In the genomic region with DNA sequence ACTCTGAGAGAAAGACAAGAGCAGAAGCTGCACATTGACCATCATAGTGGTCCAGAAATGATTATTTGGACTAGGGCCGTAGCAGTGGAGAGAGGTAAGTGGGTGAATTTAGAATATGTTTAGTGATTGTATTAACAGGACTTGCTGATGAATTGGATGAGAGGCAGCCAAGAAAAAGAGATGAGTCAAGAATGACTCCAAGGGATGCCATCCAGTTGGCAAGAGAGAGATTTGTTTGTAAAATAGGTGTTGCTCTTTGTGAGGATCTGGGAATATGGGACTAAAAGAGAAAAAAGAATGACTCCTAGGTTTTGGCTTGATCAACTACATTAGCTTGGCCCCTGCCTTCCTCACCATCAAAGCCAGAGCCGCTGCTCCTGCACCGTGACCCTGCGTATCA, we compare ENCODE assay signal across 15 cellular contexts. TPM values are rescaled to one million over a fixed set of nuclear protein-coding genes. Genes with fewer than 3 reads are reported as not detected.
A peak's percentile ranks its signal among the peaks of the same experiment; 100 is the strongest.
DNase-seq lines count a peak whose midpoint lies in the region; ATAC-seq, FAIRE-seq and TF ChIP-seq lines count a peak whose summit lies in the region.
"Had no signal": no experiment of that assay in that cellular context is flagged by ENCODE, and none has a peak within 500 bp of the region (broad histone marks: within the 10 kb centered on the region; RNA-seq: fewer than 3 reads in every experiment).

No MANE protein-coding gene starts in this region.

- H3K27ac ChIP-seq in A549 (no peak overlapping the region), GM23248 (no peak overlapping the region)
- H3K27ac ChIP-seq: colonic mucosa, HL-60, upper lobe of left lung had no signal

- no peaks in the 10 kb centered on the region for H4K20me1 ChIP-seq in GM23248 (ENCODE audit: insufficient read depth)

- H3K79me2 ChIP-seq in GM23248 (ENCODE audit: insufficient read depth): no peaks in the 10 kb centered on the region

- no peak overlapping the region for H3K4me3 ChIP-seq in A549
- no peak overlapping the region for H3K4me3 ChIP-seq in GM23248
- no peak overlapping the region for H3K4me3 ChIP-seq in fibroblast of pulmonary artery (replicated peaks; ENCODE audit: low read depth, low read length)
- H3K4me3 ChIP-seq: colonic mucosa, esophagus muscularis mucosa, upper lobe of left lung had no signal

- no peak overlapping the region for H3K9ac ChIP-seq in GM23248

- H3K4me2 ChIP-seq in A549 (0 out of 3 replicates have a peak overlapping the region, but pooled peaks have one; percentile 10), GM23248 (ENCODE audit: unreplicated experiment) (peak overlapping the region; percentile 46)

- TF ChIP-seq POLR2A in A549 (IDR thresholded peaks at IDR 0.05; ENCODE audit: low read length): no peak

- no peak for ATAC-seq in A549
- peak; percentile 64 for ATAC-seq in SK-N-SH treated with all-trans-retinoic acid at 6 μM for 48 hours
- no peak for ATAC-seq in HG03280 (IDR thresholded peaks at IDR 0.05; ENCODE audit: unreplicated experiment)
- ATAC-seq: activated naive CD4-positive, alpha-beta T cell treated with anti-CD3 and anti-CD28 coated beads, Interleukin-2, amount 50 U/mL, for 72 hours had no signal

- no peak for DNase-seq in A549 (ENCODE audit: low read depth in 1 of 2, low spot score in 1 of 2)
- peak; percentile 89 for DNase-seq in GM23248
- peak; percentile 43 for DNase-seq in fibroblast of pulmonary artery (ENCODE audit: low read depth)
- no peak for DNase-seq in NCI-H2081 treated with DMSO at 0.1 percent for 48 hours (lab: John Stamatoyannopoulos, UW)
- no peak for DNase-seq in superior temporal gyrus (ENCODE audit: extremely low spot score)
- DNase-seq in retina: no peak
- DNase-seq: activated B cell treated with CpG ODN at 0.5 μM for 24 hours, colonic mucosa, occipital lobe, upper lobe of left lung had no signal

- H3K9me3 ChIP-seq in A549 (no peaks in the 10 kb centered on the region), GM23248 (ENCODE audit: low read depth) (no peaks in the 10 kb centered on the region)
- H3K9me3 ChIP-seq: colonic mucosa, esophagus muscularis mucosa, upper lobe of left lung had no signal

- H3K9me2 ChIP-seq in GM23248 (ENCODE audit: insufficient read depth): no peaks in the 10 kb centered on the region

- WGBS in A549 (ENCODE audit: missing lambda C conversion rate): 84% methylated on average over 4 of the region's 4 CpGs
- WGBS in GM23248 (ENCODE audit: low coverage in 1 of 2, low lambda C conversion rate in 2 of 2, missing lambda C conversion rate in 2 of 2), 2 experiments: 73 to 76% methylated on average over 4 of the region's 4 CpGs

- peaks cover 24% of the 10 kb centered on the region for H3F3A ChIP-seq in GM23248 (ENCODE audit: insufficient read depth)

- no peak for TF ChIP-seq RAD21 in A549 (conservative IDR thresholded peaks at IDR 0.05 in 1 of 2, IDR thresholded peaks at IDR 0.05 in 1 of 2)

- no peak overlapping the region for H2AFZ ChIP-seq in GM23248

- in situ Hi-C loops in GM23248 (cut with MboI): no loop called here

- H3K27me3 ChIP-seq in GM23248 (replicated peaks; ENCODE audit: insufficient read depth): no peaks in the 10 kb centered on the region
- H3K27me3 ChIP-seq: colonic mucosa, esophagus muscularis mucosa, upper lobe of left lung had no signal

- POLR2A ChIA-PET in A549 (lab: Yijun Ruan, JAX): no interaction called here

- no peak for TF ChIP-seq CTCF in A549 (IDR thresholded peaks at IDR 0.05)
- TF ChIP-seq CTCF in fibroblast of pulmonary artery (IDR thresholded peaks at IDR 0.05; ENCODE audit: low read length, missing control alignments): no peak

- FAIRE-seq in A549 (lab: Jason Lieb, UNC): no peak

- H3K4me1 ChIP-seq in A549 (0 out of 3 replicates have a peak, but pooled peaks cover 4% of the 10 kb centered on the region), GM23248 (ENCODE audit: insufficient read depth) (peaks cover 22% of the 10 kb centered on the region)
- H3K4me1 ChIP-seq: upper lobe of left lung had no signal

- CTCF ChIA-PET in A549 (lab: Yijun Ruan, JAX): interaction anchor here (1.0 kb wide), 1 partner anchor 116 kb away, joined by 3 read pairs; no protein-coding TSS in a partner anchor

- TF ChIP-seq EP300 in A549 (IDR thresholded peaks at IDR 0.05): no peak

- H3K36me3 ChIP-seq in GM23248 (ENCODE audit: low read depth): no peaks in the 10 kb centered on the region
- H3K36me3 ChIP-seq: colonic mucosa had no signal

TF ChIP-seq in A549, 52 proteins besides CTCF, POLR2A, EP300 and RAD21 (continues in another document):
- TF ChIP-seq FOSB (CRISPR knock-in tag; IDR thresholded peaks at IDR 0.05): no peak
- no peak for TF ChIP-seq NR3C1 (IDR thresholded peaks at IDR 0.05)
- TF ChIP-seq CEBPB (IDR thresholded peaks at IDR 0.05): no peak
- TF ChIP-seq KDM5A (IDR thresholded peaks at IDR 0.05): no peak
- TF ChIP-seq CHD2 (IDR thresholded peaks at IDR 0.05; ENCODE audit: low read length, partially characterized antibody): no peak
- TF ChIP-seq, protein P1, sequence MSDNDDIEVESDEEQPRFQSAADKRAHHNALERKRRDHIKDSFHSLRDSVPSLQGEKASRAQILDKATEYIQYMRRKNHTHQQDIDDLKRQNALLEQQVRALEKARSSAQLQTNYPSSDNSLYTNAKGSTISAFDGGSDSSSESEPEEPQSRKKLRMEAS (IDR thresholded peaks at IDR 0.05): no peak
- TF ChIP-seq, protein P2, sequence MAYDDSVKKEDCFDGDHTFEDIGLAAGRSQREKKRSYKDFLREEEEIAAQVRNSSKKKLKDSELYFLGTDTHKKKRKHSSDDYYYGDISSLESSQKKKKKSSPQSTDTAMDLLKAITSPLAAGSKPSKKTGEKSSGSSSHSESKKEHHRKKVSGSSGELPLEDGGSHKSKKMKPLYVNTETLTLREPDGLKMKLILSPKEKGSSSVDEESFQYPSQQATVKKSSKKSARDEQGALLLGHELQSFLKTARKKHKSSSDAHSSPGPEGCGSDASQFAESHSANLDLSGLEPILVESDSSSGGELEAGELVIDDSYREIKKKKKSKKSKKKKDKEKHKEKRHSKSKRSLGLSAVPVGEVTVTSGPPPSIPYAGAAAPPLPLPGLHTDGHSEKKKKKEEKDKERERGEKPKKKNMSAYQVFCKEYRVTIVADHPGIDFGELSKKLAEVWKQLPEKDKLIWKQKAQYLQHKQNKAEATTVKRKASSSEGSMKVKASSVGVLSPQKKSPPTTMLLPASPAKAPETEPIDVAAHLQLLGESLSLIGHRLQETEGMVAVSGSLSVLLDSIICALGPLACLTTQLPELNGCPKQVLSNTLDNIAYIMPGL (CRISPR knock-in tag; IDR thresholded peaks at IDR 0.05; ENCODE audit: borderline replicate concordance): no peak
- TF ChIP-seq ZC3H11A (IDR thresholded peaks at IDR 0.05): no peak
- TF ChIP-seq, protein P3, sequence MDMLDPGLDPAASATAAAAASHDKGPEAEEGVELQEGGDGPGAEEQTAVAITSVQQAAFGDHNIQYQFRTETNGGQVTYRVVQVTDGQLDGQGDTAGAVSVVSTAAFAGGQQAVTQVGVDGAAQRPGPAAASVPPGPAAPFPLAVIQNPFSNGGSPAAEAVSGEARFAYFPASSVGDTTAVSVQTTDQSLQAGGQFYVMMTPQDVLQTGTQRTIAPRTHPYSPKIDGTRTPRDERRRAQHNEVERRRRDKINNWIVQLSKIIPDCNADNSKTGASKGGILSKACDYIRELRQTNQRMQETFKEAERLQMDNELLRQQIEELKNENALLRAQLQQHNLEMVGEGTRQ (IDR thresholded peaks at IDR 0.05): no peak
- no peak for TF ChIP-seq FOSL2 (IDR thresholded peaks at IDR 0.05)
- no peak for TF ChIP-seq FOSL2 (CRISPR knock-in tag; IDR thresholded peaks at IDR 0.05)

TF ChIP-seq in SK-N-SH treated with all-trans-retinoic acid at 6 μM for 48 hours, 23 proteins besides CTCF, POLR2A, EP300 and RAD21 (continues in another document):
- TF ChIP-seq, protein P4, sequence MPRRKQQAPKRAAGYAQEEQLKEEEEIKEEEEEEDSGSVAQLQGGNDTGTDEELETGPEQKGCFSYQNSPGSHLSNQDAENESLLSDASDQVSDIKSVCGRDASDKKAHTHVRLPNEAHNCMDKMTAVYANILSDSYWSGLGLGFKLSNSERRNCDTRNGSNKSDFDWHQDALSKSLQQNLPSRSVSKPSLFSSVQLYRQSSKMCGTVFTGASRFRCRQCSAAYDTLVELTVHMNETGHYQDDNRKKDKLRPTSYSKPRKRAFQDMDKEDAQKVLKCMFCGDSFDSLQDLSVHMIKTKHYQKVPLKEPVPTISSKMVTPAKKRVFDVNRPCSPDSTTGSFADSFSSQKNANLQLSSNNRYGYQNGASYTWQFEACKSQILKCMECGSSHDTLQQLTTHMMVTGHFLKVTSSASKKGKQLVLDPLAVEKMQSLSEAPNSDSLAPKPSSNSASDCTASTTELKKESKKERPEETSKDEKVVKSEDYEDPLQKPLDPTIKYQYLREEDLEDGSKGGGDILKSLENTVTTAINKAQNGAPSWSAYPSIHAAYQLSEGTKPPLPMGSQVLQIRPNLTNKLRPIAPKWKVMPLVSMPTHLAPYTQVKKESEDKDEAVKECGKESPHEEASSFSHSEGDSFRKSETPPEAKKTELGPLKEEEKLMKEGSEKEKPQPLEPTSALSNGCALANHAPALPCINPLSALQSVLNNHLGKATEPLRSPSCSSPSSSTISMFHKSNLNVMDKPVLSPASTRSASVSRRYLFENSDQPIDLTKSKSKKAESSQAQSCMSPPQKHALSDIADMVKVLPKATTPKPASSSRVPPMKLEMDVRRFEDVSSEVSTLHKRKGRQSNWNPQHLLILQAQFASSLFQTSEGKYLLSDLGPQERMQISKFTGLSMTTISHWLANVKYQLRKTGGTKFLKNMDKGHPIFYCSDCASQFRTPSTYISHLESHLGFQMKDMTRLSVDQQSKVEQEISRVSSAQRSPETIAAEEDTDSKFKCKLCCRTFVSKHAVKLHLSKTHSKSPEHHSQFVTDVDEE (CRISPR knock-in tag; IDR thresholded peaks at IDR 0.05): no peak
- TF ChIP-seq SNAI2 (CRISPR knock-in tag; IDR thresholded peaks at IDR 0.05): no peak
- no peak for TF ChIP-seq TOX (CRISPR knock-in tag; IDR thresholded peaks at IDR 0.05; ENCODE audit: borderline replicate concordance)
- no peak for TF ChIP-seq ZC3H10 (CRISPR knock-in tag; IDR thresholded peaks at IDR 0.05)
- TF ChIP-seq CSDC2 (CRISPR knock-in tag; IDR thresholded peaks at IDR 0.05): no peak

RNA-seq across cellular contexts. Expression of a gene that starts 54.2 kb away (rescaled TPM):
- 0.13 and 0.21 TPM in 2 replicates for polyA plus RNA-seq in A549 (2011; rRNA removed)
- 0.26 and 0.35 TPM in 2 replicates for polyA plus RNA-seq in A549 (2012; cell fraction: cytosol; rRNA removed)
- 4.0 and 4.9 TPM in 2 replicates for polyA plus RNA-seq in A549 (2012; cell fraction: nucleus; rRNA removed)
- 0.49 to 0.90 TPM (median 0.53 TPM) in 3 replicates for polyA plus RNA-seq in A549 (2017; fragmentation: RNase III; extraction: RNeasy Plus Mini Kit Qiagen cat#74134 plus additional on column Dnase treatment)
- not detected in 2 replicates for polyA minus RNA-seq in A549 (2011; rRNA and poly(A)+ RNA removed)
- 0.11 TPM in 1 of 2 replicates, not detected in the other for total RNA-seq in GM23248 (2014; rRNA removed; shearing (Covaris generic))
- not detected in 2 replicates for polyA plus RNA-seq in GM23248 (2016; fragmentation: Nextera tagmentation; extraction: Ambion mirVana)

Comparison
In these comparisons a context has a peak if more than half of its experiments do, and no peak if none do; other contexts are left out.
1. DNase-seq: peak in GM23248 (single experiment) and fibroblast of pulmonary artery (single experiment); none in A549 (0 of 2), NCI-H2081 treated with DMSO at 0.1 percent for 48 hours (single experiment), superior temporal gyrus (single experiment) and retina (single experiment).